Comparison of ENCODE assay signal across 1 cellular context in the genomic region with DNA sequence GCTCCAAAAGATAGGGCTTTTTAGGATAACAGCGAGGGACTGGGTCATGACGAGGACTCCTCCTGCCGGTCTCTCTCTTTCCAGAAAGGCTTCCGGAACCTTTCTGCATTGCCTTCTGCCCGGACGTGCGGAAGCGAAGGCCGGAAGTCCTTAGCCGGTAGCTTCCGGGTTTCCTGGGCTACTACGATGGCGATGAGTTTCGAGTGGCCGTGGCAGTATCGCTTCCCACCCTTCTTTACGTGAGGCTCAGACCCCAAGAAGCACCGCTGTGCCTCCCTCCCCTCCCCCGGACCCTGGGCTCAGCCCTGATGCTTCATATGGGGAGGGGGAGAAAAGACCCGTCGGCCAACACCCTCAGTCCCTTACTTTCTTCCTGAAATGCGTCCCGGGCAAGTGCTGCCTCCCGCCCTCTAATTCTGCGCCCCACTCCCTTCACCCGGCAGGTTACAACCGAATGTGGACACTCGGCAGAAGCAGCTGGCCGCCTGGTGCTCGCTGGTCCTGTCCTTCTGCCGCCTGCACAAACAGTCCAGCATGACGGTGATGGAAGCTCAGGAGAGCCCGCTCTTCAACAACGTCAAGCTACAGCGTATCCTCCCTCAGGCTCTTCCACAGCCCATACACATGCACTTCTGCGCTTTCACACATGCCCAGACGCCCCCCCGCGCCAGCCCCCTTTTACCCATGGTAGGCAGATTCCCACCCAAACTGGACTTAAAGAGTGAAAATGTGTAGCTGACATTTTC.
TF ChIP-seq lines count a peak whose summit lies in the region.

TSS of gene VPS25 (plus strand) at position 160 of the 746 bp plus-strand sequence. CDS start at position 187, 27 bp downstream.

TF ChIP-seq in H1, 55 proteins besides CTCF, POLR2A, EP300 and RAD21:
- TF ChIP-seq GTF2F1 (IDR thresholded peaks at IDR 0.05; ENCODE audit: borderline replicate concordance, low read depth, low read length): peak; percentile 79; the same call in 1 of the 2 replicates
- TF ChIP-seq POU5F1 (IDR thresholded peaks at IDR 0.05; ENCODE audit: low read depth, low read length): no peak
- TF ChIP-seq YY1 (IDR thresholded peaks at IDR 0.05; ENCODE audit: low read depth, low read length): peak; percentile 66
- TF ChIP-seq, protein P1, sequence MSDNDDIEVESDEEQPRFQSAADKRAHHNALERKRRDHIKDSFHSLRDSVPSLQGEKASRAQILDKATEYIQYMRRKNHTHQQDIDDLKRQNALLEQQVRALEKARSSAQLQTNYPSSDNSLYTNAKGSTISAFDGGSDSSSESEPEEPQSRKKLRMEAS (IDR thresholded peaks at IDR 0.05): peak; percentile 60
- peak; percentile 94 for TF ChIP-seq TAF7 (optimal IDR thresholded peaks at IDR 0.05; ENCODE audit: borderline replicate concordance, low read depth, low read length)
- peak; percentile 34 for TF ChIP-seq SIX5 (IDR thresholded peaks at IDR 0.05; ENCODE audit: low read depth, low read length)
- TF ChIP-seq GABPA (IDR thresholded peaks at IDR 0.05; ENCODE audit: borderline replicate concordance, insufficient read depth, low read length): peak; percentile 100
- 0 out of 2 replicates have a peak, but pooled peaks have one; percentile 22 for TF ChIP-seq SP4 (IDR thresholded peaks at IDR 0.05; ENCODE audit: low read length)
- no peak for TF ChIP-seq ATF3 (IDR thresholded peaks at IDR 0.05; ENCODE audit: insufficient read depth, low read depth, low read length)
- TF ChIP-seq SRF (IDR thresholded peaks at IDR 0.05; ENCODE audit: low read depth, low read length): peak; percentile 56; the same call in 1 of the 2 replicates
- no peak for TF ChIP-seq ZNF274 (IDR thresholded peaks at IDR 0.05; ENCODE audit: borderline replicate concordance, extremely low read depth, low read length)
- no peak for TF ChIP-seq CBX5 (IDR thresholded peaks at IDR 0.05; ENCODE audit: low read depth, low read length)
- peak; percentile 58 to 86; a peak in 2 of 4 replicates for TF ChIP-seq SIN3A (conservative IDR thresholded peaks at IDR 0.05 in 1 of 2, IDR thresholded peaks at IDR 0.05 in 1 of 2; ENCODE audit: low read depth in 1 of 2, low read length in 2 of 2)
- peak; percentile 100 for TF ChIP-seq TAF1 (IDR thresholded peaks at IDR 0.05; ENCODE audit: low read depth, low read length)
- TF ChIP-seq CEBPB (IDR thresholded peaks at IDR 0.05; ENCODE audit: low read depth, low read length): no peak
- peak; percentile 81 for TF ChIP-seq KDM4A (IDR thresholded peaks at IDR 0.05; ENCODE audit: low read depth, low read length, severe bottlenecking)
- peak; percentile 28 for TF ChIP-seq SAP30 (IDR thresholded peaks at IDR 0.05; ENCODE audit: insufficient read depth, insufficient replicate concordance, low read length)
- TF ChIP-seq, protein P2, sequence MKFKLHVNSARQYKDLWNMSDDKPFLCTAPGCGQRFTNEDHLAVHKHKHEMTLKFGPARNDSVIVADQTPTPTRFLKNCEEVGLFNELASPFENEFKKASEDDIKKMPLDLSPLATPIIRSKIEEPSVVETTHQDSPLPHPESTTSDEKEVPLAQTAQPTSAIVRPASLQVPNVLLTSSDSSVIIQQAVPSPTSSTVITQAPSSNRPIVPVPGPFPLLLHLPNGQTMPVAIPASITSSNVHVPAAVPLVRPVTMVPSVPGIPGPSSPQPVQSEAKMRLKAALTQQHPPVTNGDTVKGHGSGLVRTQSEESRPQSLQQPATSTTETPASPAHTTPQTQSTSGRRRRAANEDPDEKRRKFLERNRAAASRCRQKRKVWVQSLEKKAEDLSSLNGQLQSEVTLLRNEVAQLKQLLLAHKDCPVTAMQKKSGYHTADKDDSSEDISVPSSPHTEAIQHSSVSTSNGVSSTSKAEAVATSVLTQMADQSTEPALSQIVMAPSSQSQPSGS (IDR thresholded peaks at IDR 0.05; ENCODE audit: low read length): peak; percentile 62; the same call in 1 of the 2 replicates
- TF ChIP-seq KDM5A (IDR thresholded peaks at IDR 0.05; ENCODE audit: low read length): peak; percentile 87
- peak; percentile 95 for TF ChIP-seq TBP (IDR thresholded peaks at IDR 0.05; ENCODE audit: low read depth, low read length)
- TF ChIP-seq POLR2AphosphoS5 (IDR thresholded peaks at IDR 0.05; ENCODE audit: low read depth, low read length): peak; percentile 97
- peak; percentile 82; the same call in 1 of the 2 replicates for TF ChIP-seq RBBP5 (IDR thresholded peaks at IDR 0.05; ENCODE audit: borderline replicate concordance, low read depth, low read length)
- TF ChIP-seq MAFK (IDR thresholded peaks at IDR 0.05; ENCODE audit: low read depth, low read length): no peak
- TF ChIP-seq PHF8 (conservative IDR thresholded peaks at IDR 0.05; ENCODE audit: low read depth, low read length): peak; percentile 97
- TF ChIP-seq ASH2L (IDR thresholded peaks at IDR 0.05; ENCODE audit: low read length): peak; percentile 88
- TF ChIP-seq SP1 (IDR thresholded peaks at IDR 0.05; ENCODE audit: low read depth, low read length): peak; percentile 61; the same call in 1 of the 2 replicates
